ENCODE assay signal across 1 cellular context in the genomic region with DNA sequence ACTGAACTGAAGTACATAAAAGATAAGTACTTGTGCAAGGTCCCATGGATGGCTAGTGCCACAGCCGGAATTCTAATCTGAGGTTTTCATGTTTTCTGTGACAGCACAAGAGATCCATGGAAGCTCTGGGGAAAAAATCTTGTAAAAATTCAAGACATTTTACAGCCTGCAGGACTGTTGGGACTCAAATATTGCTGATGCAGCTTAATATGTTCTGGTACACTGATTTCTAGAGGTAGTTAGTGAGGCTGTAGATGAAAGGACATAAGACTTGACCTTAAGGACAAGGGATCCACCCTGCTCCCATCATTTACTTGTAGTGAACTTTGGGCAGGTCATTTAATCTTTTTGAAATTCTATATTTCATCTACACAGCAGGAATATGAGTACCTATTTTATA.
TF ChIP-seq lines count a peak whose summit lies in the region.

No MANE protein-coding gene starts in this region.

TF ChIP-seq in GM23338, 12 proteins besides CTCF, POLR2A, EP300 and RAD21 (continued from another document):
- TF ChIP-seq, protein P1, sequence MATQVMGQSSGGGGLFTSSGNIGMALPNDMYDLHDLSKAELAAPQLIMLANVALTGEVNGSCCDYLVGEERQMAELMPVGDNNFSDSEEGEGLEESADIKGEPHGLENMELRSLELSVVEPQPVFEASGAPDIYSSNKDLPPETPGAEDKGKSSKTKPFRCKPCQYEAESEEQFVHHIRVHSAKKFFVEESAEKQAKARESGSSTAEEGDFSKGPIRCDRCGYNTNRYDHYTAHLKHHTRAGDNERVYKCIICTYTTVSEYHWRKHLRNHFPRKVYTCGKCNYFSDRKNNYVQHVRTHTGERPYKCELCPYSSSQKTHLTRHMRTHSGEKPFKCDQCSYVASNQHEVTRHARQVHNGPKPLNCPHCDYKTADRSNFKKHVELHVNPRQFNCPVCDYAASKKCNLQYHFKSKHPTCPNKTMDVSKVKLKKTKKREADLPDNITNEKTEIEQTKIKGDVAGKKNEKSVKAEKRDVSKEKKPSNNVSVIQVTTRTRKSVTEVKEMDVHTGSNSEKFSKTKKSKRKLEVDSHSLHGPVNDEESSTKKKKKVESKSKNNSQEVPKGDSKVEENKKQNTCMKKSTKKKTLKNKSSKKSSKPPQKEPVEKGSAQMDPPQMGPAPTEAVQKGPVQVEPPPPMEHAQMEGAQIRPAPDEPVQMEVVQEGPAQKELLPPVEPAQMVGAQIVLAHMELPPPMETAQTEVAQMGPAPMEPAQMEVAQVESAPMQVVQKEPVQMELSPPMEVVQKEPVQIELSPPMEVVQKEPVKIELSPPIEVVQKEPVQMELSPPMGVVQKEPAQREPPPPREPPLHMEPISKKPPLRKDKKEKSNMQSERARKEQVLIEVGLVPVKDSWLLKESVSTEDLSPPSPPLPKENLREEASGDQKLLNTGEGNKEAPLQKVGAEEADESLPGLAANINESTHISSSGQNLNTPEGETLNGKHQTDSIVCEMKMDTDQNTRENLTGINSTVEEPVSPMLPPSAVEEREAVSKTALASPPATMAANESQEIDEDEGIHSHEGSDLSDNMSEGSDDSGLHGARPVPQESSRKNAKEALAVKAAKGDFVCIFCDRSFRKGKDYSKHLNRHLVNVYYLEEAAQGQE (IDR thresholded peaks at IDR 0.05; ENCODE audit: unreplicated experiment) = no peak
- TF ChIP-seq STAT1 (IDR thresholded peaks at IDR 0.05; ENCODE audit: unreplicated experiment) (no peak), ZNF114 (CRISPR knock-in tag; IDR thresholded peaks at IDR 0.05) (no peak), NANOG (IDR thresholded peaks at IDR 0.05; ENCODE audit: borderline replicate concordance) (no peak)
